In the genomic region with DNA sequence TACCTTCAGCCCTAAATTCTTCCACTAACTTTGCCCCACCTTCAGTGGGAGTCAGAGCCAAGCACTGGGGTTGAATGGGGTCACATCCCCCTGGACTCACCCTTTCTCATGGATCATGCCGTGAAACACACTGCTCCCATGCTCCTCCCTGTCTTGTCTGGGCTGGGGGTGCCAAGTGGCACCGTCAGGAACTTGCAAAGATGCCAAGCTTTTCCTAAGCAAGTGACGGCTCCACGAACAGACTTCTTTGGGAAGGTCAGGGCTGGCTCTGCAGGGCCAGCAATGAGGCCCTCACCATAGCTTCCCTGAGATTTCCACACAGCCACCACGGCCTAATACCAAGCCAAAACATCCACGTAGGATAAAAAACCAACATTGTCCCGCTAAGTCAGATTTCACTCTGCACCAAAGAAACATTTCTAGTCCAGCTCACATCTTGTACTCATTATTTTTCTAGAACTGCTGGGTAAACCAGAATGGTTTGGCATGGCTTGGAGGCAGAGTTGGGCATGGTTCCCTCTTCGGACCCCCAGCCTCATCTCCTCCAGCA, we compare ENCODE assay signal across 17 cellular contexts.
DNase-seq lines count a peak whose midpoint lies in the region; ATAC-seq lines count a peak whose summit lies in the region.
"Had no signal": no experiment of that assay in that cellular context is flagged by ENCODE, and none has a peak within 500 bp of the region (broad histone marks: within the 10 kb centered on the region; RNA-seq: fewer than 3 reads in every experiment).

No MANE protein-coding gene starts in this region.

- no peaks in the 10 kb centered on the region for H3K36me3 Mint-ChIP-seq in activated CD8-positive, alpha-beta memory T cell treated with anti-CD3 and anti-CD28 coated beads, Interleukin-2, amount 10 ng/mL, durations not matched to agents 7 days and 5 days
- H3K36me3 Mint-ChIP-seq: CD4-positive, CD25-positive, alpha-beta regulatory T cell had no signal

- H3K27me3 ChIP-seq in neuronal stem cell (ENCODE audit: control insufficient read depth in 3 of 3, insufficient read depth in 3 of 3, low read depth in 1 of 3, low read length in 3 of 3): no peaks in the 10 kb centered on the region
- H3K27me3 ChIP-seq: BLaER1 had no signal

- H4K91ac ChIP-seq in neuronal stem cell (ENCODE audit: low read depth, low read length, poor library complexity): no peak overlapping the region

- no peak overlapping the region for H3K9ac ChIP-seq in neuronal stem cell (ENCODE audit: low read depth, low read length, poor library complexity)
- H3K9ac ChIP-seq: BLaER1 had no signal

- peaks cover 28% of the 10 kb centered on the region for H3K4me1 Mint-ChIP-seq in activated CD8-positive, alpha-beta memory T cell treated with anti-CD3 and anti-CD28 coated beads, Interleukin-2, amount 10 ng/mL, durations not matched to agents 7 days and 5 days
- H3K4me1 Mint-ChIP-seq: CD4-positive, CD25-positive, alpha-beta regulatory T cell had no signal

- no peak overlapping the region for H3K14ac ChIP-seq in neuronal stem cell (ENCODE audit: low read length)

- H2AK5ac ChIP-seq in neuronal stem cell (ENCODE audit: low read depth, low read length): no peak overlapping the region

- H3K4me3 Mint-ChIP-seq in activated CD8-positive, alpha-beta memory T cell treated with anti-CD3 and anti-CD28 coated beads, Interleukin-2, amount 10 ng/mL, durations not matched to agents 7 days and 5 days: no peak overlapping the region
- H3K4me3 Mint-ChIP-seq: CD4-positive, CD25-positive, alpha-beta regulatory T cell had no signal

- H3K18ac ChIP-seq in neuronal stem cell (ENCODE audit: low read length): peak overlapping the region; percentile 46

- WGBS in neuronal stem cell (ENCODE audit: extremely low coverage in 2 of 2, insufficient read length in 2 of 2, insufficient replicate concordance in 1 of 2), 2 donors: no CpG with 5 or more reads among the region's 8 CpGs

- no peaks in the 10 kb centered on the region for H3K9me3 Mint-ChIP-seq in activated CD8-positive, alpha-beta memory T cell treated with anti-CD3 and anti-CD28 coated beads, Interleukin-2, amount 10 ng/mL, durations not matched to agents 7 days and 5 days (ENCODE audit: low read depth)
- H3K9me3 Mint-ChIP-seq: CD4-positive, CD25-positive, alpha-beta regulatory T cell had no signal

- H2AFZ ChIP-seq in neuronal stem cell (ENCODE audit: low read length): no peak overlapping the region

- peaks cover 16% of the 10 kb centered on the region in 2 donors for H3K4me1 ChIP-seq in neuronal stem cell (ENCODE audit: control insufficient read depth in 2 of 2, insufficient read depth in 1 of 2, low read depth in 1 of 2, low read length in 2 of 2)
- H3K4me1 ChIP-seq: BLaER1 had no signal

- no peak for ATAC-seq in activated CD8-positive, alpha-beta memory T cell treated with anti-CD3 and anti-CD28 coated beads, Interleukin-2, amount 10 ng/mL, durations not matched to agents 7 days and 5 days
- ATAC-seq: GM12878 had no signal

- peaks cover 3% of the 10 kb centered on the region for H3K27me3 Mint-ChIP-seq in activated CD8-positive, alpha-beta memory T cell treated with anti-CD3 and anti-CD28 coated beads, Interleukin-2, amount 10 ng/mL, durations not matched to agents 7 days and 5 days

- no peak overlapping the region for H2BK12ac ChIP-seq in neuronal stem cell (ENCODE audit: low read length)

- CTCF ChIA-PET in activated CD8-positive, alpha-beta memory T cell treated with anti-CD3 and anti-CD28 coated beads, Interleukin-2, amount 10 ng/mL, durations not matched to agents 7 days and 5 days (lab: Charles Lee): interaction anchor here (0.5 to 6.5 kb wide), 6 partner anchors 7 to 186 kb away, joined by 3 to 44 read pairs (median 4); partner anchors contain the start of gene ABTB2

- no peaks in the 10 kb centered on the region for H3K9me3 ChIP-seq in neuronal stem cell (replicated peaks in 1 of 2; ENCODE audit: control insufficient read depth in 2 of 2, insufficient read depth in 1 of 2, low read depth in 1 of 2, low read length in 2 of 2)
- H3K9me3 ChIP-seq: BLaER1 had no signal

- H4K8ac ChIP-seq in neuronal stem cell (ENCODE audit: low read depth, low read length): no peak overlapping the region

- H3K27ac Mint-ChIP-seq in activated CD8-positive, alpha-beta memory T cell treated with anti-CD3 and anti-CD28 coated beads, Interleukin-2, amount 10 ng/mL, durations not matched to agents 7 days and 5 days: peak overlapping the region; percentile 41
- H3K27ac Mint-ChIP-seq: CD4-positive, CD25-positive, alpha-beta regulatory T cell had no signal

- H2BK120ac ChIP-seq in neuronal stem cell (ENCODE audit: low read depth, low read length): no peak overlapping the region

- no peak overlapping the region for H3K4me3 ChIP-seq in neuronal stem cell (ENCODE audit: low read length in 2 of 2)
- H3K4me3 ChIP-seq: BLaER1, GM12878 had no signal

- no peak overlapping the region for H3K23ac ChIP-seq in neuronal stem cell (ENCODE audit: low read depth, low read length, poor library complexity)

- H3K79me1 ChIP-seq in neuronal stem cell (ENCODE audit: low read depth, low read length): no peaks in the 10 kb centered on the region

- H3K4ac ChIP-seq in neuronal stem cell (ENCODE audit: low read length): no peak overlapping the region

- H3K27ac ChIP-seq in neuronal stem cell (replicated peaks; ENCODE audit: low read length): no peak overlapping the region
- H3K27ac ChIP-seq: 22Rv1, BLaER1 had no signal

- no peaks in the 10 kb centered on the region for H3K36me3 ChIP-seq in neuronal stem cell (replicated peaks in 1 of 2; ENCODE audit: control insufficient read depth in 2 of 2, insufficient read depth in 2 of 2, low read length in 2 of 2)
- H3K36me3 ChIP-seq: BLaER1 had no signal

- H3K4me2 ChIP-seq in neuronal stem cell (ENCODE audit: insufficient read depth, low read length, poor library complexity, severe bottlenecking): no peak overlapping the region
- H3K4me2 ChIP-seq: BLaER1 had no signal

- H2BK5ac ChIP-seq in neuronal stem cell (ENCODE audit: low read length): no peak overlapping the region

- DNase-seq in activated CD8-positive, alpha-beta memory T cell treated with anti-CD3 and anti-CD28 coated beads, Interleukin-2, amount 10 ng/mL, durations not matched to agents 7 days and 5 days: no peak
- DNase-seq in activated CD8-positive, alpha-beta memory T cell treated with anti-CD3 and anti-CD28 coated beads, Interleukin-2, amount 50 U/mL, for 4 hours: no peak
- DNase-seq in fibroblast of gingiva (ENCODE audit: low read depth) (peak; percentile 51), neuronal stem cell (ENCODE audit: low spot score) (no peak), kidney tubule cell (ENCODE audit: low spot score) (no peak), foreskin melanocyte (no peak), hypothalamus (lab: John Stamatoyannopoulos, UW) (no peak)
- DNase-seq: AML-193; Calu3; CD4-positive, CD25-positive, alpha-beta regulatory T cell; DMS 273 treated with DMSO at 0.1 percent for 48 hours; DMS79; H7; IMR-90 had no signal

- no peak overlapping the region for H2BK15ac ChIP-seq in neuronal stem cell (ENCODE audit: low read length)
